In genomic region chr21:27647921-27648320, GRCh38 we compare ENCODE assay signal across 1 cellular context.
TF ChIP-seq lines count a peak whose summit lies in the region.

No MANE protein-coding gene starts in this region.

TF ChIP-seq in WTC11, 78 proteins besides CTCF, POLR2A, EP300 and RAD21 (continued from another document):
- TF ChIP-seq STAT6 (CRISPR knock-in tag; conservative IDR thresholded peaks at IDR 0.05; ENCODE audit: low read depth) (no peak), FOXP1 (CRISPR knock-in tag; IDR thresholded peaks at IDR 0.05; ENCODE audit: borderline replicate concordance) (no peak), ZNF232 (CRISPR knock-in tag; IDR thresholded peaks at IDR 0.05) (no peak), CBFB (CRISPR knock-in tag; IDR thresholded peaks at IDR 0.05; ENCODE audit: low read depth) (no peak), E2F5 (CRISPR knock-in tag; IDR thresholded peaks at IDR 0.05) (no peak), CDX4 (CRISPR knock-in tag; IDR thresholded peaks at IDR 0.05; ENCODE audit: borderline replicate concordance) (no peak), E2F4 (CRISPR knock-in tag; IDR thresholded peaks at IDR 0.05; ENCODE audit: borderline replicate concordance, low read depth) (no peak), ZMAT4 (CRISPR knock-in tag; IDR thresholded peaks at IDR 0.05) (no peak), NFE2L1 (CRISPR knock-in tag; IDR thresholded peaks at IDR 0.05) (no peak)
TF ChIP-seq in WTC11: peak in this region for 0.
